1 cellular context compared by ENCODE assay signal in the genomic region with DNA sequence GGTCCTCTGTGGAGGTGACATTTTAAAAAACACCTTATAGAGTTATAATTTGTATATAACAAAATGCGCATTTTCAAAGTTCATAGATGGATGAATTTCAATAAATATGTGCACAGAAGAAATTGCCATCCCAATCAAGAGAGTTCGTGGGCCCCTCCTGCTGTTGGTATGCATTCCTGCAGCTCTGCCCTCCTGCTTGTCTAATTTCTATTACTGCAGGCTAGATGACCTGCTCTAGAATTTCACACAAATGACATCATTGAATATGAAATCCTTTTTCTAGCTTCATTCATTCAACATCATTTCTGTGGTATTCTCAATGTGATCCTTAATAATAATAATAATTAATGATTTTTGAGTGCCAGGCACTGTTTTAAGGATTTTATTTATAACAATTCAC.
TF ChIP-seq lines count a peak whose summit lies in the region.

No MANE protein-coding gene starts in this region.

TF ChIP-seq in SK-N-SH, 30 proteins besides CTCF, POLR2A, EP300 and RAD21 (continued from another document):
- TF ChIP-seq, protein P1, sequence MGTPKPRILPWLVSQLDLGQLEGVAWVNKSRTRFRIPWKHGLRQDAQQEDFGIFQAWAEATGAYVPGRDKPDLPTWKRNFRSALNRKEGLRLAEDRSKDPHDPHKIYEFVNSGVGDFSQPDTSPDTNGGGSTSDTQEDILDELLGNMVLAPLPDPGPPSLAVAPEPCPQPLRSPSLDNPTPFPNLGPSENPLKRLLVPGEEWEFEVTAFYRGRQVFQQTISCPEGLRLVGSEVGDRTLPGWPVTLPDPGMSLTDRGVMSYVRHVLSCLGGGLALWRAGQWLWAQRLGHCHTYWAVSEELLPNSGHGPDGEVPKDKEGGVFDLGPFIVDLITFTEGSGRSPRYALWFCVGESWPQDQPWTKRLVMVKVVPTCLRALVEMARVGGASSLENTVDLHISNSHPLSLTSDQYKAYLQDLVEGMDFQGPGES (IDR thresholded peaks at IDR 0.05; ENCODE audit: low read depth, low read length), result no peak
- no peak for TF ChIP-seq RXRA (IDR thresholded peaks at IDR 0.05; ENCODE audit: borderline replicate concordance, low read depth)
- no peak for TF ChIP-seq RFX5 (IDR thresholded peaks at IDR 0.05; ENCODE audit: low read length)
- no peak for TF ChIP-seq USF1 (IDR thresholded peaks at IDR 0.05; ENCODE audit: borderline replicate concordance, low read depth)
- TF ChIP-seq TAF1 (IDR thresholded peaks at IDR 0.05; ENCODE audit: borderline replicate concordance, low read depth, low read length), result no peak
- TF ChIP-seq MAX (IDR thresholded peaks at IDR 0.05; ENCODE audit: low read depth), result no peak
- TF ChIP-seq JUND (IDR thresholded peaks at IDR 0.05), result no peak
- TF ChIP-seq YY1 (IDR thresholded peaks at IDR 0.05; ENCODE audit: low read depth), result no peak
- TF ChIP-seq SIN3A (IDR thresholded peaks at IDR 0.05; ENCODE audit: borderline replicate concordance, low read depth, low read length), result no peak
- no peak for TF ChIP-seq GABPA (IDR thresholded peaks at IDR 0.05; ENCODE audit: low read depth)
